ENCODE assay signal across 9 cellular contexts in the genomic region with DNA sequence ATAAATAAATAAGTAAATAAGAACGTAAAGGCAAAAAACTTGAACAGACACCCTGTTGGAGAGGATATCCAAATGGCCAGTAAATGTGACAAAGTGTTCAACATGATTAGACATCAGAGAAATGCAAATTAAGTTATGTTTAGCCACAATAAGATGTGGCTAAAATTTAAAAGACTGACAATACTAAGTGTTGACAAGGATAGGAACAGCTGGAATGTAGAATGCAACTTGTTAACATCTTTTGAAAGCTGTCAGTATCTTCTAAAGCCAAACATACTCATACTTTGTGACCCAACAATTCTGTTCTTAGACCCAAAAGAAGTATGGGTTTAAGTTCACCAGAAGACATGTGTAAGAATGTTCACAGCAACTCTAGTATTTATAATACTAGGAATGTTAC.
"Had no signal": no experiment of that assay in that cellular context is flagged by ENCODE, and none has a peak within 500 bp of the region (broad histone marks: within the 10 kb centered on the region; RNA-seq: fewer than 3 reads in every experiment).

No MANE protein-coding gene starts in this region.

- H3K36me3 ChIP-seq: HAP-1 had no signal

- H2AFZ ChIP-seq: GM23248 had no signal

- H3K27ac ChIP-seq: GM23248, HL-60, KMS-11 had no signal

- H3K9ac ChIP-seq: GM23248, KMS-11 had no signal

- DNase-seq: GM23248, GOT3, H7, IMR-90, KBM-7 had no signal

- H3K9me3 ChIP-seq: HAP-1 had no signal

- H3K4me3 ChIP-seq: GM23248, HAP-1 had no signal

- ATAC-seq: HCT116 had no signal

- H3K4me2 ChIP-seq: KMS-11 had no signal
